ENCODE assay signal across 17 cellular contexts in genomic region chr11:96748639-96749370, GRCh38.
DNase-seq lines count a peak whose midpoint lies in the region; ATAC-seq and TF ChIP-seq lines count a peak whose summit lies in the region.
"Had no signal": no experiment of that assay in that cellular context is flagged by ENCODE, and none has a peak within 500 bp of the region (broad histone marks: within the 10 kb centered on the region; RNA-seq: fewer than 3 reads in every experiment).

No MANE protein-coding gene starts in this region.

- H3K4me3 Mint-ChIP-seq in endodermal cell = no peak overlapping the region
- H3K4me3 Mint-ChIP-seq: activated T-cell treated with anti-CD3 and anti-CD28 coated beads, Interleukin-2, amount 50 U/mL, for 24 hours; B cell; T-helper 17 cell had no signal

- TF ChIP-seq CTCF in AG09319 (IDR thresholded peaks at IDR 0.05; ENCODE audit: low read depth, low read length) (no peak), cardiac fibroblast (IDR thresholded peaks at IDR 0.05; ENCODE audit: low read depth, low read length) (no peak), left lung (IDR thresholded peaks at IDR 0.05) (no peak), endodermal cell (conservative IDR thresholded peaks at IDR 0.05) (no peak)

- no peaks in the 10 kb centered on the region for H3K9me3 Mint-ChIP-seq in endodermal cell
- H3K9me3 Mint-ChIP-seq: activated T-cell treated with anti-CD3 and anti-CD28 coated beads, Interleukin-2, amount 50 U/mL, for 24 hours had no signal

- ATAC-seq in left lung (peak; percentile 68), HG02840 (IDR thresholded peaks at IDR 0.05; ENCODE audit: low FRiP score, unreplicated experiment) (no peak)
- ATAC-seq: GM12878, T-helper 17 cell had no signal

- H3K4me1 ChIP-seq in left lung (no peaks in the 10 kb centered on the region), endodermal cell (ENCODE audit: control insufficient read depth, insufficient read depth, low read length) (no peaks in the 10 kb centered on the region)
- H3K4me1 ChIP-seq: esophagus muscularis mucosa, pancreas had no signal

- H3K27me3 ChIP-seq in left lung (no peaks in the 10 kb centered on the region), endodermal cell (ENCODE audit: control insufficient read depth, insufficient read depth, low read length, poor library complexity, severe bottlenecking) (no peaks in the 10 kb centered on the region)
- H3K27me3 ChIP-seq: esophagus muscularis mucosa, pancreas had no signal

- no peaks in the 10 kb centered on the region for H3K27me3 Mint-ChIP-seq in endodermal cell (ENCODE audit: insufficient read depth)
- H3K27me3 Mint-ChIP-seq: activated T-cell treated with anti-CD3 and anti-CD28 coated beads, Interleukin-2, amount 50 U/mL, for 24 hours; B cell; T-helper 17 cell had no signal

- intact Hi-C loops in left lung (cut with DNase I) = no loop called here

- H3K36me3 ChIP-seq in left lung (no peaks in the 10 kb centered on the region), endodermal cell (ENCODE audit: control insufficient read depth, insufficient read depth, low read length) (no peaks in the 10 kb centered on the region)
- H3K36me3 ChIP-seq: esophagus muscularis mucosa, pancreas had no signal

- no peak overlapping the region for H3K27ac Mint-ChIP-seq in endodermal cell
- H3K27ac Mint-ChIP-seq: activated T-cell treated with anti-CD3 and anti-CD28 coated beads, Interleukin-2, amount 50 U/mL, for 24 hours; B cell; T-helper 17 cell had no signal

- H3K4me3 ChIP-seq in cardiac fibroblast (replicated peaks in 1 of 2; ENCODE audit: low read depth in 2 of 2, low read length in 2 of 2) = no peak overlapping the region
- H3K4me3 ChIP-seq in left lung = no peak overlapping the region
- H3K4me3 ChIP-seq in endodermal cell (ENCODE audit: low read length) = no peak overlapping the region
- H3K4me3 ChIP-seq: esophagus muscularis mucosa, GM12878, pancreas had no signal

- H3K36me3 Mint-ChIP-seq in endodermal cell (ENCODE audit: low read depth) = no peaks in the 10 kb centered on the region

- no peak overlapping the region for H3K9ac ChIP-seq in endodermal cell (ENCODE audit: extremely low read depth, low read length, poor library complexity, severe bottlenecking)

- 60% methylated on average over 1 of the region's 2 CpGs; no CpG with 5 or more reads in 1 of the 2 experiments for WGBS in endodermal cell (ENCODE audit: insufficient coverage in 1 of 2, insufficient read length in 1 of 2), 2 experiments

- H3K27ac ChIP-seq in left lung (peak overlapping the region in 1 of 2 donors; percentile 2), endodermal cell (ENCODE audit: low read depth, low read length) (no peak overlapping the region)
- H3K27ac ChIP-seq: esophagus muscularis mucosa, pancreas had no signal

- DNase-seq in AG09319 (ENCODE audit: extremely low read depth, low read depth) (peak; percentile 3), LHCN-M2 (ENCODE audit: low read depth) (peak; percentile 57), cardiac fibroblast (ENCODE audit: low read depth in 2 of 2) (peak; percentile 54 to 59), left lung (no peak), endodermal cell (no peak), NCI-H82 (lab: John Stamatoyannopoulos, UW) (no peak), NCI-H774 (lab: John Stamatoyannopoulos, UW) (no peak)
- DNase-seq: activated CD4-positive, alpha-beta T cell treated with anti-CD3 and anti-CD28 coated beads for 4 hours; activated T-cell treated with anti-CD3 and anti-CD28 coated beads, Interleukin-2, amount 50 U/mL, for 24 hours; DND-41; NCI-H1436; pancreas; T-helper 17 cell had no signal

- peaks cover 2% of the 10 kb centered on the region for H3K4me1 Mint-ChIP-seq in endodermal cell
- H3K4me1 Mint-ChIP-seq: B cell, T-helper 17 cell had no signal

- peaks cover 0 to 1% of the 10 kb centered on the region in 2 donors for H3K9me3 ChIP-seq in left lung
- H3K9me3 ChIP-seq in endodermal cell (ENCODE audit: control insufficient read depth, low read length) = no peaks in the 10 kb centered on the region
- H3K9me3 ChIP-seq: esophagus muscularis mucosa, pancreas had no signal

Comparison
In these comparisons a context has a peak if more than half of its experiments do, and no peak if none do; other contexts are left out.
1. DNase-seq: peak in AG09319 (single experiment), LHCN-M2 (single experiment) and cardiac fibroblast (2 of 2); none in left lung (0 of 2), endodermal cell (single experiment), NCI-H82 (single experiment) and NCI-H774 (single experiment).